In genomic region chr1:107965112-107965991, GRCh38 we compare ENCODE assay signal across 8 cellular contexts. TPM values are rescaled to one million over a fixed set of nuclear protein-coding genes. Genes with fewer than 3 reads are reported as not detected.
DNase-seq lines count a peak whose midpoint lies in the region; ATAC-seq, FAIRE-seq and TF ChIP-seq lines count a peak whose summit lies in the region.

Gene VAV3 (minus strand): TSS chr1:107965180. CDS start chr1:107964869, 311 bp downstream.

- no peak for TF ChIP-seq CTCF in suprapubic skin (IDR thresholded peaks at IDR 0.05)

- H3K36me3 Mint-ChIP-seq in activated naive CD4-positive, alpha-beta T cell treated with anti-CD3 and anti-CD28 coated beads, Interleukin-2, amount 50 U/mL, for 72 hours, result peaks cover 0 to 7% of the 10 kb centered on the region in 2 donors

- no peak for TF ChIP-seq EP300 in suprapubic skin (IDR thresholded peaks at IDR 0.05)

- H3K9me3 Mint-ChIP-seq in activated naive CD4-positive, alpha-beta T cell treated with anti-CD3 and anti-CD28 coated beads, Interleukin-2, amount 50 U/mL, for 72 hours, result no peaks in the 10 kb centered on the region

- 2% methylated on average over 44 of the region's 72 CpGs for WGBS in suprapubic skin

- H3K27me3 ChIP-seq in SJCRH30 (no peaks in the 10 kb centered on the region), neuron (ENCODE audit: insufficient read depth, low read length) (no peaks in the 10 kb centered on the region), suprapubic skin (no peaks in the 10 kb centered on the region)

- H3K27ac Mint-ChIP-seq in activated naive CD4-positive, alpha-beta T cell treated with anti-CD3 and anti-CD28 coated beads, Interleukin-2, amount 50 U/mL, for 72 hours, result peak within 1 kb of the TSS; percentile 95 to 96

- peak; percentile 43 to 48 for ATAC-seq in activated naive CD4-positive, alpha-beta T cell treated with anti-CD3 and anti-CD28 coated beads, Interleukin-2, amount 50 U/mL, for 72 hours
- no peak for ATAC-seq in GM19395 (IDR thresholded peaks at IDR 0.05; ENCODE audit: unreplicated experiment)

- no peaks in the 10 kb centered on the region for H3K9me3 ChIP-seq in SJCRH30 (replicated peaks)
- no peaks in the 10 kb centered on the region for H3K9me3 ChIP-seq in neuron (ENCODE audit: low read length)
- H3K9me3 ChIP-seq in suprapubic skin, result no peaks in the 10 kb centered on the region

- peak within 1 kb of the TSS; percentile 72 for H3K4me3 ChIP-seq in SJCRH30
- peak within 1 kb of the TSS; percentile 71 for H3K4me3 ChIP-seq in neuron (ENCODE audit: low read length)
- H3K4me3 ChIP-seq in suprapubic skin, result peak within 1 kb of the TSS; percentile 72

- H2AFZ ChIP-seq in neuron (ENCODE audit: low read depth, low read length), result peak within 1 kb of the TSS; percentile 73

- no peak for FAIRE-seq in HTR-8/SVneo (lab: Jason Lieb, UNC)

- DNase-seq in CMK (ENCODE audit: low read depth) (peak; percentile 67), HTR-8/SVneo (ENCODE audit: insufficient read length, low spot score) (peak; percentile 7), SJCRH30 (peak; percentile 92 to 95), glomerular endothelial cell (ENCODE audit: extremely low read depth, low read depth, low spot score) (no peak), suprapubic skin (ENCODE audit: low spot score in 2 of 2) (peak; percentile 83 to 85)
- DNase-seq in activated naive CD4-positive, alpha-beta T cell treated with anti-CD3 and anti-CD28 coated beads, Interleukin-2, amount 50 U/mL, for 72 hours (ENCODE audit: low spot score in 2 of 2), result peak; percentile 68 to 72

- no peaks in the 10 kb centered on the region for H3K36me3 ChIP-seq in SJCRH30
- no peaks in the 10 kb centered on the region for H3K36me3 ChIP-seq in neuron (ENCODE audit: insufficient read depth, low read length)
- no peaks in the 10 kb centered on the region for H3K36me3 ChIP-seq in suprapubic skin

- TF ChIP-seq POLR2A in suprapubic skin (IDR thresholded peaks at IDR 0.05), result no peak

- H3K27ac ChIP-seq in SJCRH30, result peak within 1 kb of the TSS; percentile 59
- H3K27ac ChIP-seq in suprapubic skin, result peak within 1 kb of the TSS; percentile 73

- peaks cover 8% of the 10 kb centered on the region; the same call in 1 of the 2 replicates for H3K4me1 ChIP-seq in SJCRH30
- peaks cover 15% of the 10 kb centered on the region for H3K4me1 ChIP-seq in neuron (ENCODE audit: insufficient read depth, low read length)
- peaks cover 26% of the 10 kb centered on the region for H3K4me1 ChIP-seq in suprapubic skin

RNA-seq across cellular contexts. Expression of gene VAV3, which starts in this region (rescaled TPM):
- 26.7 and 35.5 TPM in 2 replicates for total RNA-seq in SJCRH30 (2014; rRNA removed; shearing (Covaris generic))
- 1 to 10 TPM; 1.8 to 4.7 TPM for total RNA-seq in activated naive CD4-positive, alpha-beta T cell treated with anti-CD3 and anti-CD28 coated beads, Interleukin-2, amount 50 U/mL, for 72 hours
- total RNA-seq in glomerular endothelial cell (10.1 and 16.4 TPM in 2 replicates), suprapubic skin (100 to 1,000 TPM; 117 to 239 (median 135) TPM)
